In genomic region chr1:153951183-153951582, GRCh38 we compare ENCODE assay signal across 12 cellular contexts.
"Had no signal": no experiment of that assay in that cellular context is flagged by ENCODE, and none has a peak within 500 bp of the region (broad histone marks: within the 10 kb centered on the region; RNA-seq: fewer than 3 reads in every experiment).

No MANE protein-coding gene starts in this region.

- H3K27me3 Mint-ChIP-seq: activated CD4-positive, alpha-beta T cell treated with anti-CD3 and anti-CD28 coated beads, Interleukin-2, amount 10 ng/mL, durations not matched to agents 24 days and 14 days; effector memory CD8-positive, alpha-beta T cell had no signal

- H3K4me3 Mint-ChIP-seq: activated CD4-positive, alpha-beta T cell treated with anti-CD3 and anti-CD28 coated beads, Interleukin-2, amount 10 ng/mL, durations not matched to agents 24 days and 14 days; effector memory CD8-positive, alpha-beta T cell had no signal

- H3K9me3 Mint-ChIP-seq: activated CD4-positive, alpha-beta T cell treated with anti-CD3 and anti-CD28 coated beads, Interleukin-2, amount 10 ng/mL, durations not matched to agents 24 days and 14 days; effector memory CD8-positive, alpha-beta T cell; neural crest cell had no signal

- DNase-seq: activated CD4-positive, alpha-beta T cell treated with anti-CD3 and anti-CD28 coated beads, Interleukin-2, amount 10 ng/mL, durations not matched to agents 24 days and 14 days; activated CD4-positive, CD25-positive, alpha-beta regulatory T cell; activated T-cell treated with anti-CD3 and anti-CD28 coated beads for 4 hours; dermis blood vessel endothelial cell; effector memory CD8-positive, alpha-beta T cell; foreskin melanocyte; heart left ventricle; left colon; midbrain; right lobe of liver had no signal

- ATAC-seq: effector memory CD8-positive, alpha-beta T cell; heart left ventricle; left colon; right lobe of liver; SK-N-SH treated with all-trans-retinoic acid at 6 μM for 48 hours had no signal
